9 cellular contexts compared by ENCODE assay signal in the genomic region with DNA sequence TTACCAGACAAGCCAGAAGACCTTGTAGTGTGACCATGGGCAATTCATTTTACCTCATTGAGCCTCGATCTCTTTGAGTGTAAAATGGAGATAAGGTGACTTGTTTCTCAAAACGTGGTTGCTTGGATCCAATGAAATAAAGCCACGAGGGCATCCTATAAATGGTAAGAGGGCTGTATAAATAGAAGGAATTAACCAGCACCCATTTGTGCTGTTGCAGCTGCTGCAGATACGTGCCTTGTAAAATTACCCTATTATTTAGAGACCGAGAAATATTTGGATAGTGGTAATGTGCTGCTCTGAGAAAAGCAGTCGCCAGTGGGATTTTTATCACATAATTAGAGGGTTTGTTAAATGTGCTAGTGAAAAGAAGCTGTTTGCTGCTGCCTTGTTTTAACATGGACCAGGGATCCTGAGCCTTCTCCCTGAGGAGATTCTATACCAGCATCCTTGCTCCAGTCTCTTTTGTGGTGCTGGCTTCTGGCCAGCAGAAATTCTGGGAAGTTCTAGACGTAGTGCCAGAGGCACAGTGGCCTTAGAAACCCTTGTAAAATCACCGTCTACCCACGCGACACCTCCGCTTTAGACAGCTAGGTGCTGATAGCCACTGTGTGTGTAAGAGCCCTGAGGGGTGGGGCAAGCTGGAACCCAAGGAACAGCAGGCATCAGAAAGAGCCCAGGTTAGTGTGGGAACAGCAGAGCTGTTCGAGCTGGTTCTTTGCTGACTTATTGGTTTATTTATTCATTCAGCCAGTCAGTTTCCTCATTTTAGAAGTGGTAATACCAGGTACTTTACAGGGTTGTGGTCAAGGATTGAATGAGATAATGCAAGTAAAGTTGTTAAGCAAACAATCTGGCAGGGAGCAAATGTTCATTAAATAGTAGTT.
DNase-seq lines count a peak whose midpoint lies in the region; ATAC-seq and TF ChIP-seq lines count a peak whose summit lies in the region.
"Had no signal": no experiment of that assay in that cellular context is flagged by ENCODE, and none has a peak within 500 bp of the region (broad histone marks: within the 10 kb centered on the region; RNA-seq: fewer than 3 reads in every experiment).

No MANE protein-coding gene starts in this region.

- no peaks in the 10 kb centered on the region for H3K36me3 ChIP-seq in stomach

- no peaks in the 10 kb centered on the region for H3K9me3 ChIP-seq in stomach

- peak in 1 of 7 experiments; percentile 52 for TF ChIP-seq CTCF in stomach (IDR thresholded peaks at IDR 0.05)
- no peak for TF ChIP-seq CTCF in lower leg skin (IDR thresholded peaks at IDR 0.05)

- ATAC-seq in left cardiac atrium = peak; percentile 76 to 83
- ATAC-seq in GM18498 (IDR thresholded peaks at IDR 0.05; ENCODE audit: unreplicated experiment) = no peak
- no peak for ATAC-seq in GM19035 (IDR thresholded peaks at IDR 0.05; ENCODE audit: unreplicated experiment)
- no peak for ATAC-seq in HG03039 (IDR thresholded peaks at IDR 0.05; ENCODE audit: unreplicated experiment)

- peaks cover 11 to 75% (median 45%) of the 10 kb centered on the region in 4 donors for H3K4me1 ChIP-seq in stomach

- TF ChIP-seq EP300 in stomach (IDR thresholded peaks at IDR 0.05) = no peak

- DNase-seq in NCI-H1105 treated with DMSO at 0.1 percent for 48 hours (lab: John Stamatoyannopoulos, UW) (peak; percentile 96), NCI-H82 (lab: John Stamatoyannopoulos, UW) (peak; percentile 61), left cardiac atrium (peak; percentile 62), stomach (peak; percentile 77), lower leg skin (ENCODE audit: low spot score in 2 of 2) (no peak)
- DNase-seq: effector memory CD4-positive, alpha-beta T cell had no signal

- peak overlapping the region; percentile 46 to 83 (median 77) for H3K27ac ChIP-seq in stomach

- intact Hi-C loops in left cardiac atrium (cut with DNase I) (no loop called here), stomach (cut with DNase I; ENCODE audit: low total_unique reads) (no loop called here), lower leg skin (cut with DNase I; ENCODE audit: low total_unique reads) (no loop called here)

- H3K4me3 ChIP-seq in stomach (no peak overlapping the region), lower leg skin (ENCODE audit: low read depth, poor library complexity, severe bottlenecking) (no peak overlapping the region)

- 18 to 49% (median 29%) methylated on average over 11 to 12 of the region's 12 CpGs for WGBS in stomach, 5 donors
- WGBS in lower leg skin, 2 donors = 47 to 53% methylated on average over 12 of the region's 12 CpGs

- no peaks in the 10 kb centered on the region for H3K27me3 ChIP-seq in stomach

- TF ChIP-seq POLR2A in stomach (IDR thresholded peaks at IDR 0.05) (no peak), lower leg skin (IDR thresholded peaks at IDR 0.05) (no peak)

Comparison
In these comparisons a context has a peak if more than half of its experiments do, and no peak if none do; other contexts are left out.
1. DNase-seq: peak in NCI-H1105 treated with DMSO at 0.1 percent for 48 hours (single experiment), NCI-H82 (single experiment), left cardiac atrium (single experiment) and stomach (single experiment); none in lower leg skin (0 of 2).
2. ATAC-seq: peak in left cardiac atrium (2 of 2); none in GM18498 (single experiment), GM19035 (single experiment) and HG03039 (single experiment).